Comparison of ENCODE assay signal across 20 cellular contexts in genomic region chr21:17636711-17637110, GRCh38. TPM values are rescaled to one million over a fixed set of nuclear protein-coding genes. Genes with fewer than 3 reads are reported as not detected.
DNase-seq lines count a peak whose midpoint lies in the region; ATAC-seq and TF ChIP-seq lines count a peak whose summit lies in the region.
"Had no signal": no experiment of that assay in that cellular context is flagged by ENCODE, and none has a peak within 500 bp of the region (broad histone marks: within the 10 kb centered on the region; RNA-seq: fewer than 3 reads in every experiment).

No MANE protein-coding gene starts in this region.

- H3K4me3 ChIP-seq in right atrium auricular region (no peak overlapping the region), fibroblast of pulmonary artery (replicated peaks; ENCODE audit: low read depth, low read length) (no peak overlapping the region)

- ATAC-seq in Right ventricle myocardium superior (ENCODE audit: poor library complexity): peak; percentile 51
- ATAC-seq in HG03520 (IDR thresholded peaks at IDR 0.05; ENCODE audit: unreplicated experiment): no peak
- ATAC-seq: Panc1 had no signal

- H3K4me1 ChIP-seq in right atrium auricular region: peaks cover 0 to 3% of the 10 kb centered on the region in 2 donors
- H3K4me1 ChIP-seq: Caco-2 had no signal

- DNase-seq in Right ventricle myocardium superior: no peak
- no peak for DNase-seq in right atrium auricular region (ENCODE audit: low spot score)
- peak; percentile 6 for DNase-seq in RPMI7951 (ENCODE audit: low read depth)
- DNase-seq in fibroblast of pulmonary artery (ENCODE audit: low read depth): peak; percentile 1
- no peak for DNase-seq in DMS153 treated with DMSO at 0.1 percent for 48 hours (lab: John Stamatoyannopoulos, UW; ENCODE audit: unreplicated experiment)
- DNase-seq in GM10266 (ENCODE audit: extremely low spot score): no peak
- DNase-seq: Caco-2; CD4-positive, alpha-beta T cell; GF-D8; MM.1S; NCI-H1092 treated with DMSO at 0.1 percent for 48 hours; NCI-H146; NCI-H2029 treated with DMSO at 0.1 percent for 48 hours; NCI-H2171 treated with DMSO at 0.1 percent for 48 hours; NCI-H446 treated with DMSO at 0.1 percent for 48 hours; NCI-H69; SHP77 treated with DMSO at 0.1 percent for 48 hours; SK-N-SH had no signal

- intact Hi-C loops in Right ventricle myocardium superior (cut with DNase I): no loop called here

- no peak overlapping the region for H3K27ac ChIP-seq in right atrium auricular region

- no peaks in the 10 kb centered on the region for H3K9me3 ChIP-seq in right atrium auricular region
- H3K9me3 ChIP-seq: Caco-2, SK-N-SH had no signal

- H3K27me3 ChIP-seq in right atrium auricular region: no peaks in the 10 kb centered on the region

- TF ChIP-seq CTCF in right atrium auricular region (IDR thresholded peaks at IDR 0.05) (no peak), fibroblast of pulmonary artery (IDR thresholded peaks at IDR 0.05; ENCODE audit: low read length, missing control alignments) (no peak), GM10266 (IDR thresholded peaks at IDR 0.05; ENCODE audit: control insufficient read depth, insufficient read depth, low read depth, missing control alignments) (no peak)

- H3K36me3 ChIP-seq in right atrium auricular region: no peaks in the 10 kb centered on the region

RNA-seq across cellular contexts. Expression of gene BTG3, which starts 24.0 kb away (rescaled TPM):
- 4.2 TPM for total RNA-seq in Right ventricle myocardium superior
- 10 to 100 TPM; 27.9 to 29.4 TPM for total RNA-seq in right atrium auricular region
- total RNA-seq in RPMI7951 (2014; rRNA removed; shearing (Covaris generic)): 67.3 and 80.5 TPM in 2 replicates

Comparison
In these comparisons a context has a peak if more than half of its experiments do, and no peak if none do; other contexts are left out.
1. DNase-seq: peak in RPMI7951 (single experiment) and fibroblast of pulmonary artery (single experiment); none in Right ventricle myocardium superior (single experiment), right atrium auricular region (single experiment), DMS153 treated with DMSO at 0.1 percent for 48 hours (single experiment) and GM10266 (single experiment).